Comparison of ENCODE assay signal across 27 cellular contexts in the genomic region with DNA sequence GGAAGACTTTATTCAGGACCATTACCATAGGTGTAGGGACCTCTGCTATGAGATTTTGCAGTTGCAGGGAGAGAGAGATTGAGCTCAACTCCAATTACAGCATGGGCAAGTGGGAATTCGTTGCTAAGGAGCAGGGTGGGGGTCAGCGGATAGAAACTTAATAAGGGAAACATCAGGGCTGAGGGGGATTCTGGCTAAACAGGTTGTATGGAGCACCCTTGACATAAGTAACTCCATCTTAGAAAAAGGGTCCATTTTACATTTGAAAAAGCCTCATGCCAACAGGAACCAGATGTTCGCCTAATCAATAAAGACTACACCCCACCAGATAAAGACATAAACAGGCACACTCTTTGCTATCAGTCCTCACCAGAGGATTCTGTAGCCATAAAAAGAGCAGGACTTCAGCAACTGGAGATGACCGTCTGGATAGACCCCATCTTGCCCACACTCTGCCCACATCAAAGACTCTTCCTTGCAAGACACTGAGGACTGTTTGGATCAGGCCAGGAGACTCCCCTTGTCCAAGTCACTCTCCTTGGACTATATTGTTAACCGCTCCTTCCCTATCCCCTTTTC.
"Had no signal": no experiment of that assay in that cellular context is flagged by ENCODE, and none has a peak within 500 bp of the region (broad histone marks: within the 10 kb centered on the region; RNA-seq: fewer than 3 reads in every experiment).

No MANE protein-coding gene starts in this region.

- H3K27me3 ChIP-seq: adrenal gland, ascending aorta, breast epithelium, ovary, thyroid gland had no signal

- ATAC-seq: activated CD8-positive, alpha-beta T cell treated with anti-CD3 and anti-CD28 coated beads, Interleukin-2, amount 10 ng/mL, durations not matched to agents 7 days and 5 days; esophagus mucosa; stimulated activated naive CD8-positive, alpha-beta T cell treated with anti-CD3 and anti-CD28 coated beads, Interleukin-15, Interleukin-2, amounts not matched to agents 100 U/mL and 50 U/mL, for 24 hours; T-helper 17 cell had no signal

- H3K9me3 Mint-ChIP-seq: activated naive CD4-positive, alpha-beta T cell treated with anti-CD3 and anti-CD28 coated beads, Interleukin-2, amount 50 U/mL, for 24 hours; activated T-helper 1 cell treated with anti-CD3 and anti-CD28 coated beads, Interleukin-12 subunit alpha, Interleukin-12 subunit beta, Interleukin-2, Interleukin-4 antibody, amounts not matched to agents 30 ng/mL and 10 ng/mL and 1 ng/mL, durations not matched to agents 14 hours and 24 hours and 36 hours; central memory CD8-positive, alpha-beta T cell had no signal

- H3K9me3 ChIP-seq: adrenal gland, ascending aorta, breast epithelium, neutrophil, ovary, prostate gland, thyroid gland had no signal

- FAIRE-seq: colon had no signal

- H3K27ac Mint-ChIP-seq: activated CD8-positive, alpha-beta T cell treated with anti-CD3 and anti-CD28 coated beads, Interleukin-2, amount 10 ng/mL, durations not matched to agents 7 days and 5 days; activated T-helper 1 cell treated with anti-CD3 and anti-CD28 coated beads, Interleukin-12 subunit alpha, Interleukin-12 subunit beta, Interleukin-2, Interleukin-4 antibody, amounts not matched to agents 30 ng/mL and 10 ng/mL and 1 ng/mL, durations not matched to agents 14 hours and 24 hours and 36 hours; T-helper 17 cell had no signal

- H3K4me3 ChIP-seq: adrenal gland, breast epithelium, ovary, prostate gland, thyroid gland had no signal

- H3K27ac ChIP-seq: adrenal gland, ascending aorta, breast epithelium, neutrophil, ovary, prostate gland, thyroid gland, WERI-Rb-1 had no signal

- H3K4me1 ChIP-seq: breast epithelium, prostate gland had no signal

- H3K36me3 ChIP-seq: adrenal gland, ascending aorta, breast epithelium, neutrophil, ovary, prostate gland, thyroid gland, WERI-Rb-1 had no signal

- H3K36me3 Mint-ChIP-seq: activated naive CD4-positive, alpha-beta T cell treated with anti-CD3 and anti-CD28 coated beads, Interleukin-2, amount 50 U/mL, for 24 hours had no signal

- DNase-seq: activated CD4-positive, alpha-beta T cell treated with anti-CD3 and anti-CD28 coated beads for 1 hour; activated CD4-positive, alpha-beta T cell treated with anti-CD3 and anti-CD28 coated beads, Interleukin-2, amount 50 U/mL, for 1 hour; activated CD8-positive, alpha-beta T cell treated with anti-CD3 and anti-CD28 coated beads, Interleukin-2, amount 10 ng/mL, durations not matched to agents 7 days and 5 days; activated gamma-delta T cell treated with Interleukin-2 at 50 U/mL for 16 hours; adrenal gland; effector memory CD4-positive, alpha-beta T cell; foreskin melanocyte; glutamatergic neuron; hippocampal formation; mesenchymal stem cell; ovary; stimulated activated CD4-positive, alpha-beta T cell treated with anti-CD3 and anti-CD28 coated beads, Interleukin-4, amount 100 ng/mL, for 1 hour; stimulated activated naive CD8-positive, alpha-beta T cell treated with anti-CD3 and anti-CD28 coated beads, Interleukin-15, Interleukin-2, amounts not matched to agents 100 U/mL and 50 U/mL, for 24 hours; substantia nigra; SW 1271; T-helper 17 cell; thyroid gland; WERI-Rb-1 had no signal
